ENCODE assay signal across 1 cellular context in the genomic region with DNA sequence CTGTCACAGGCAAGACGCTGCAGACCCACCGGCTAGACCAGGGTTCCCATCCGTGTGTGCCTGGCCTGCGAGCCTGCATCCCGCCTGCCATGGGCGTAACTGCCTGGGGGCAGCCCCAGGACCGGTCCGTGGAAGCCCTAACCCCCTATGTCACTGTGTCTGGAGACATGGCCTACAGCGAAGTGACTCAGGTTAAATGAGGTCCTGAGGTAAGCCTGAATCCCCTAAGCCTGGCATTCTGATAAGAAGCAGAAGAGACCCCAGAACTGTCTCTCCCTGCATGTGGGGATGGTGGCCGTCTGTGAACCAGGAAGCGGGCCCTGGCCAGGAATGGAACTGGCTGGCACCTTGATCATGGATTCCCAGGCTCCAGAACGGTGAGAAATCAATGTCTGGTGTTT.
TF ChIP-seq lines count a peak whose summit lies in the region.

No MANE protein-coding gene starts in this region.

TF ChIP-seq in IMR-90, 13 proteins besides CTCF, POLR2A, EP300 and RAD21:
- no peak for TF ChIP-seq BHLHE40 (IDR thresholded peaks at IDR 0.05; ENCODE audit: low read depth, low read length)
